ENCODE assay signal across 3 cellular contexts in genomic region chr2:18017381-18017780, GRCh38.
DNase-seq lines count a peak whose midpoint lies in the region; ATAC-seq, FAIRE-seq and TF ChIP-seq lines count a peak whose summit lies in the region.
"Not testable (repeated sequence)": the region's sequence is repeated elsewhere in the genome, so short reads cannot be mapped to it uniquely, and the experiment has no call there.

No MANE protein-coding gene starts in this region.

- not testable (repeated sequence) for H3K4me3 ChIP-seq in HepG2 (replicated peaks in 1 of 3; ENCODE audit: insufficient read depth in 1 of 3, low read depth in 2 of 3, low read length in 3 of 3)

- H3K79me2 ChIP-seq in HepG2 (ENCODE audit: insufficient read depth, low read length), result not testable (repeated sequence)

- not testable (repeated sequence) for H3K9ac ChIP-seq in HepG2 (ENCODE audit: insufficient read depth, low read depth, low read length)

- in situ Hi-C loops in HepG2 (cut with HindIII; ENCODE audit: extremely low pct_ligation_motif_present, low pct_unique_long_range_greater_than_20kb), result not testable (repeated sequence)

- H3K9me3 Mint-ChIP-seq in WTC11, result peaks cover 47% of the 10 kb centered on the region

- WGBS in HepG2 (ENCODE audit: low lambda C conversion rate), result 45% methylated on average over 13 of the region's 16 CpGs

- H3K27ac Mint-ChIP-seq in WTC11, result not testable (repeated sequence)

- not testable (repeated sequence) for TF ChIP-seq POLR2A in HepG2 (IDR thresholded peaks at IDR 0.05; ENCODE audit: insufficient read depth in 1 of 2, low read depth in 2 of 2, low read length in 2 of 2)

- peak; percentile 1 for DNase-seq in NCI-H748 (lab: John Stamatoyannopoulos, UW; ENCODE audit: unreplicated experiment)
- DNase-seq in WTC11 (ENCODE audit: low spot score), result peak; percentile 44
- not testable (repeated sequence) for DNase-seq in HepG2 (ENCODE audit: low spot score)

- H3K9me3 ChIP-seq in HepG2 (ENCODE audit: low read length), result peaks cover 21% of the 10 kb centered on the region

- TF ChIP-seq EP300 in HepG2 (IDR thresholded peaks at IDR 0.05; ENCODE audit: low read depth in 2 of 2, low read length in 2 of 2); HepG2 (CRISPR knock-in tag; IDR thresholded peaks at IDR 0.05; ENCODE audit: borderline replicate concordance): not testable (repeated sequence)

- not testable (repeated sequence) for H3K27me3 Mint-ChIP-seq in WTC11 (ENCODE audit: low read depth)

- H3K36me3 Mint-ChIP-seq in WTC11, result peaks cover 50% of the 10 kb centered on the region

- H3K4me3 Mint-ChIP-seq in WTC11, result not testable (repeated sequence)

- H3K4me1 Mint-ChIP-seq in WTC11, result not testable (repeated sequence)

- H3K36me3 ChIP-seq in HepG2 (replicated peaks in 1 of 2; ENCODE audit: control insufficient read depth in 1 of 2, insufficient read depth in 2 of 2, low read length in 2 of 2), result not testable (repeated sequence)

- not testable (repeated sequence) for TF ChIP-seq RAD21 in HepG2 (CRISPR knock-in tag; IDR thresholded peaks at IDR 0.05)

- ATAC-seq in WTC11, HepG2: not testable (repeated sequence)

- POLR2A ChIA-PET in WTC11 (lab: Charles Lee); HepG2 (lab: Yijun Ruan, JAX): not testable (repeated sequence)

- H4K20me1 ChIP-seq in HepG2 (ENCODE audit: insufficient read depth, low read length), result not testable (repeated sequence)

- intact Hi-C loops in HepG2 (cut with micrococcal nuclease; ENCODE audit: unreplicated experiment), result not testable (repeated sequence)

- H3K4me1 ChIP-seq in HepG2 (ENCODE audit: insufficient read depth, low read length), result not testable (repeated sequence)

- not testable (repeated sequence) for H3K27ac ChIP-seq in HepG2 (ENCODE audit: extremely low read length, insufficient read depth, low read length)

- FAIRE-seq in HepG2 (lab: Jason Lieb, UNC), result not testable (repeated sequence)

- TF ChIP-seq CTCF in WTC11 (IDR thresholded peaks at IDR 0.05); HepG2 (CRISPR knock-in tag; IDR thresholded peaks at IDR 0.05): not testable (repeated sequence)

- CTCF ChIA-PET in WTC11 (lab: Charles Lee); HepG2 (lab: Yijun Ruan, JAX; ENCODE audit: low intra/inter-chr PET ratio, low total read pairs): not testable (repeated sequence)

- not testable (repeated sequence) for BruUV-seq in HepG2 (replicated peaks; lab: Mats Ljungman, UMichigan)

- H3K27me3 ChIP-seq in HepG2 (ENCODE audit: control insufficient read depth in 1 of 2, insufficient read depth in 2 of 2, low read length in 2 of 2), result not testable (repeated sequence)

- H3K4me2 ChIP-seq in HepG2 (ENCODE audit: low read depth, low read length), result not testable (repeated sequence)

- not testable (repeated sequence) for H2AFZ ChIP-seq in HepG2 (ENCODE audit: low read length)

TF ChIP-seq in HepG2, 621 proteins besides CTCF, POLR2A, EP300 and RAD21:
- peak; percentile 73; the same call in 1 of the 2 replicates for TF ChIP-seq ZNF281 (CRISPR knock-in tag; IDR thresholded peaks at IDR 0.05; ENCODE audit: borderline replicate concordance)
